In the genomic region with DNA sequence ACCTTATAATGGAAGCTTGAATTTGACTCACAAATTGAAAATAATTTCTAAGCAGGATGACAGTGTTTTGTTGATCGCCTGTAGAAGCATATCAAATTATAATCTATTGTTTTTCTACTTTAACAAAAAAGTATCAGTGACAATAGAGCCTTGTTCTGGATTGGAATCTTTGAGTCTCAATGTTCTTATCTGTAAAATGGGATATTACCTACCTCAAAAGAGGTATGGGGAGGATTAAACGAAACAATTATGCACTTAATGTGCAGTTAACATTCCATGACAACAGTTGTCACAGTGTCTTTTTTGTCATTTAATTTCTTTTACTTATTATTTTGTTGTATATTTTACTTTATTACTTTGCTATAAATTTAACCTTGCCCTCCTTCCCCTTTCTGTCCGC, we compare ENCODE assay signal across 1 cellular context.
TF ChIP-seq lines count a peak whose summit lies in the region.

No MANE protein-coding gene starts in this region.

TF ChIP-seq in HCT116, 20 proteins besides CTCF, POLR2A, EP300 and RAD21 (continued from another document):
- TF ChIP-seq, protein P1, sequence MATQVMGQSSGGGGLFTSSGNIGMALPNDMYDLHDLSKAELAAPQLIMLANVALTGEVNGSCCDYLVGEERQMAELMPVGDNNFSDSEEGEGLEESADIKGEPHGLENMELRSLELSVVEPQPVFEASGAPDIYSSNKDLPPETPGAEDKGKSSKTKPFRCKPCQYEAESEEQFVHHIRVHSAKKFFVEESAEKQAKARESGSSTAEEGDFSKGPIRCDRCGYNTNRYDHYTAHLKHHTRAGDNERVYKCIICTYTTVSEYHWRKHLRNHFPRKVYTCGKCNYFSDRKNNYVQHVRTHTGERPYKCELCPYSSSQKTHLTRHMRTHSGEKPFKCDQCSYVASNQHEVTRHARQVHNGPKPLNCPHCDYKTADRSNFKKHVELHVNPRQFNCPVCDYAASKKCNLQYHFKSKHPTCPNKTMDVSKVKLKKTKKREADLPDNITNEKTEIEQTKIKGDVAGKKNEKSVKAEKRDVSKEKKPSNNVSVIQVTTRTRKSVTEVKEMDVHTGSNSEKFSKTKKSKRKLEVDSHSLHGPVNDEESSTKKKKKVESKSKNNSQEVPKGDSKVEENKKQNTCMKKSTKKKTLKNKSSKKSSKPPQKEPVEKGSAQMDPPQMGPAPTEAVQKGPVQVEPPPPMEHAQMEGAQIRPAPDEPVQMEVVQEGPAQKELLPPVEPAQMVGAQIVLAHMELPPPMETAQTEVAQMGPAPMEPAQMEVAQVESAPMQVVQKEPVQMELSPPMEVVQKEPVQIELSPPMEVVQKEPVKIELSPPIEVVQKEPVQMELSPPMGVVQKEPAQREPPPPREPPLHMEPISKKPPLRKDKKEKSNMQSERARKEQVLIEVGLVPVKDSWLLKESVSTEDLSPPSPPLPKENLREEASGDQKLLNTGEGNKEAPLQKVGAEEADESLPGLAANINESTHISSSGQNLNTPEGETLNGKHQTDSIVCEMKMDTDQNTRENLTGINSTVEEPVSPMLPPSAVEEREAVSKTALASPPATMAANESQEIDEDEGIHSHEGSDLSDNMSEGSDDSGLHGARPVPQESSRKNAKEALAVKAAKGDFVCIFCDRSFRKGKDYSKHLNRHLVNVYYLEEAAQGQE (IDR thresholded peaks at IDR 0.05; ENCODE audit: low read depth), result no peak
- TF ChIP-seq ELF1 (IDR thresholded peaks at IDR 0.05; ENCODE audit: borderline replicate concordance, low read depth) (no peak), MAX (IDR thresholded peaks at IDR 0.05) (no peak), ZNF274 (IDR thresholded peaks at IDR 0.05; ENCODE audit: low read depth, low read length) (no peak), SIN3A (IDR thresholded peaks at IDR 0.05; ENCODE audit: low read depth) (no peak), ZBTB33 (IDR thresholded peaks at IDR 0.05; ENCODE audit: extremely low read depth, insufficient replicate concordance, low read length) (no peak)
TF ChIP-seq in HCT116: peak in this region for 0.
